In genomic region chr12:13165578-13166120, GRCh38 we compare ENCODE assay signal across 8 cellular contexts. TPM values are rescaled to one million over a fixed set of nuclear protein-coding genes. Genes with fewer than 3 reads are reported as not detected.
DNase-seq lines count a peak whose midpoint lies in the region; ATAC-seq and TF ChIP-seq lines count a peak whose summit lies in the region.

No MANE protein-coding gene starts in this region.

- intact Hi-C loops in left ventricle myocardium inferior (cut with micrococcal nuclease), result no loop called here

- H3K27me3 ChIP-seq in left ventricle myocardium inferior (ENCODE audit: low read depth), result no peaks in the 10 kb centered on the region

- H3K4me1 ChIP-seq in left ventricle myocardium inferior, result peaks cover 13% of the 10 kb centered on the region

- peak; percentile 72 for ATAC-seq in HG02981 (IDR thresholded peaks at IDR 0.05; ENCODE audit: unreplicated experiment)

- peak; percentile 98 for DNase-seq in DMS53 (lab: John Stamatoyannopoulos, UW)
- DNase-seq in RKO (ENCODE audit: low spot score), result peak; percentile 55
- DNase-seq in activated T-helper 9 cell treated with anti-CD3 and anti-CD28 coated beads, Interleukin-2, amount 50 U/mL, for 16 hours (ENCODE audit: low read depth), result peak; percentile 62
- peak; percentile 54 for DNase-seq in left ventricle myocardium inferior
- DNase-seq in stimulated activated CD4-positive, alpha-beta T cell treated with anti-CD3 and anti-CD28 coated beads, Interleukin-1b, Interleukin-23, amount 100 ng/mL, for 4 hours (ENCODE audit: low read depth in 2 of 2), result peak; percentile 38 to 63
- no peak for DNase-seq in GM19238 (ENCODE audit: insufficient read length, low spot score)
- DNase-seq in NCI-H187 (lab: John Stamatoyannopoulos, UW), result no peak

- no peaks in the 10 kb centered on the region for H3K36me3 ChIP-seq in left ventricle myocardium inferior

- no peak overlapping the region for H3K4me3 ChIP-seq in left ventricle myocardium inferior

- no peak for TF ChIP-seq CTCF in left ventricle myocardium inferior (IDR thresholded peaks at IDR 0.05; ENCODE audit: borderline replicate concordance)

- no peak overlapping the region for H3K27ac ChIP-seq in left ventricle myocardium inferior (replicated peaks)

- peaks cover 8% of the 10 kb centered on the region for H3K9me3 ChIP-seq in left ventricle myocardium inferior (replicated peaks)

RNA-seq across cellular contexts. Expression of gene EMP1, which starts 30.9 kb away (rescaled TPM):
- 90.5 TPM for total RNA-seq in left ventricle myocardium inferior

Comparison
In these comparisons a context has a peak if more than half of its experiments do, and no peak if none do; other contexts are left out.
1. DNase-seq: peak in DMS53 (single experiment), RKO (single experiment), activated T-helper 9 cell treated with anti-CD3 and anti-CD28 coated beads, Interleukin-2, amount 50 U/mL, for 16 hours (single experiment), left ventricle myocardium inferior (single experiment) and stimulated activated CD4-positive, alpha-beta T cell treated with anti-CD3 and anti-CD28 coated beads, Interleukin-1b, Interleukin-23, amount 100 ng/mL, for 4 hours (2 of 2); none in GM19238 (single experiment) and NCI-H187 (0 of 2).